In the genomic region with DNA sequence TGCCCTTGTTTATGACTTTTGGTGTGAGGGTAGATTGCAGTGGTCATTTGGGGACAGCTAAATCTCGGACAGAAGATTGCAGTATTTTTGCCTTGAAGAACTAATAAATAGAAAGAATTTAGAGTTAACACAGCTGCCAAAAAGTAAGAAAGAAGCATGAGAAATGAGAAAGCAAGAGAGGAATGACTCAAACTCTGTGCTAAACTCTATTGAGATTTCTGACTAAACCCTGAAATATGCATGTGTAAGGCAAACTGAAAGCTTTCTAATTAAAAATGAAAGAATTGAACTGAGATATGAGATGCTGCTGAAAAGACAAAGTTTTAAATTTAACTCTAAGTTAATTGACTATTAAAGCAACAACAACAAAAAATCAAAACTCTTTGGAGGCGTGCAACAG, we compare ENCODE assay signal across 29 cellular contexts.
DNase-seq lines count a peak whose midpoint lies in the region; ATAC-seq and TF ChIP-seq lines count a peak whose summit lies in the region.
"Had no signal": no experiment of that assay in that cellular context is flagged by ENCODE, and none has a peak within 500 bp of the region (broad histone marks: within the 10 kb centered on the region; RNA-seq: fewer than 3 reads in every experiment).

No MANE protein-coding gene starts in this region.

- TF ChIP-seq CTCF in KMS-11 (conservative IDR thresholded peaks at IDR 0.05; ENCODE audit: low read depth, low read length) (no peak), cardiac fibroblast (IDR thresholded peaks at IDR 0.05; ENCODE audit: low read depth, low read length) (no peak), retinal pigment epithelial cell (conservative IDR thresholded peaks at IDR 0.05; ENCODE audit: low read depth, low read length) (no peak)

- peak overlapping the region; percentile 42 for H3K4me2 ChIP-seq in KMS-11

- no peaks in the 10 kb centered on the region for H3K36me3 ChIP-seq in KMS-11 (ENCODE audit: insufficient read depth)
- H3K36me3 ChIP-seq: esophagus muscularis mucosa, ovary, WERI-Rb-1 had no signal

- H3K4me3 ChIP-seq in KMS-11 (IDR thresholded peaks at IDR 0.05; ENCODE audit: insufficient read depth, low read depth, low read length) (no peak overlapping the region), cardiac fibroblast (replicated peaks in 1 of 2; ENCODE audit: low read depth in 2 of 2, low read length in 2 of 2) (no peak overlapping the region), retinal pigment epithelial cell (ENCODE audit: low read length) (no peak overlapping the region)
- H3K4me3 ChIP-seq: esophagus muscularis mucosa, ovary, testis had no signal

- H3K4me1 ChIP-seq in KMS-11 (ENCODE audit: low read depth, poor library complexity, severe bottlenecking): peaks cover 73% of the 10 kb centered on the region
- H3K4me1 ChIP-seq: esophagus muscularis mucosa, testis had no signal

- H2AFZ ChIP-seq in KMS-11 (ENCODE audit: low read depth): no peak overlapping the region

- DNase-seq in cardiac fibroblast (ENCODE audit: low read depth in 2 of 2) (peak; percentile 24 to 46), retinal pigment epithelial cell (ENCODE audit: low read depth) (peak; percentile 6), superior temporal gyrus (ENCODE audit: extremely low spot score) (no peak), SW 1271 (lab: John Stamatoyannopoulos, UW) (no peak)
- DNase-seq: activated CD4-positive, alpha-beta T cell treated with anti-CD3 and anti-CD28 coated beads, Interleukin-2, amount 10 ng/mL, durations not matched to agents 7 days and 5 days; activated effector memory CD4-positive, alpha-beta T cell treated with Interleukin-2 at 50 U/mL for 16 hours; anterior cingulate cortex; CD4-positive, alpha-beta T cell; central memory CD4-positive, alpha-beta T cell; H7; hippocampal formation; left colon; NCI-H1092; NCI-H1694; NCI-H446; NCI-H82; nephron progenitor cell; OCI-M1; ovary; retina; small intestine; stimulated activated naive CD4-positive, alpha-beta T cell; T-cell; testis; WERI-Rb-1 had no signal

- no peak overlapping the region for H3K9ac ChIP-seq in KMS-11

- no peaks in the 10 kb centered on the region for H3K27me3 ChIP-seq in KMS-11 (ENCODE audit: insufficient read depth, low read depth)
- H3K27me3 ChIP-seq: esophagus muscularis mucosa, ovary, testis had no signal

- ATAC-seq in GM18868 (IDR thresholded peaks at IDR 0.05; ENCODE audit: unreplicated experiment): peak; percentile 39
- ATAC-seq in HG02970 (IDR thresholded peaks at IDR 0.05; ENCODE audit: low FRiP score, unreplicated experiment): no peak
- ATAC-seq: left colon, T-cell had no signal

- no peaks in the 10 kb centered on the region for H3K79me2 ChIP-seq in KMS-11 (ENCODE audit: insufficient read depth, low read depth)

- no peaks in the 10 kb centered on the region for H4K20me1 ChIP-seq in KMS-11 (ENCODE audit: insufficient read depth)

- H3K27ac ChIP-seq in KMS-11: no peak overlapping the region
- H3K27ac ChIP-seq: esophagus muscularis mucosa, ovary, testis, WERI-Rb-1 had no signal

Comparison
In these comparisons a context has a peak if more than half of its experiments do, and no peak if none do; other contexts are left out.
1. DNase-seq: peak in cardiac fibroblast (2 of 2) and retinal pigment epithelial cell (single experiment); none in superior temporal gyrus (single experiment) and SW 1271 (0 of 2).